Comparison of ENCODE assay signal across 1 cellular context in the genomic region with DNA sequence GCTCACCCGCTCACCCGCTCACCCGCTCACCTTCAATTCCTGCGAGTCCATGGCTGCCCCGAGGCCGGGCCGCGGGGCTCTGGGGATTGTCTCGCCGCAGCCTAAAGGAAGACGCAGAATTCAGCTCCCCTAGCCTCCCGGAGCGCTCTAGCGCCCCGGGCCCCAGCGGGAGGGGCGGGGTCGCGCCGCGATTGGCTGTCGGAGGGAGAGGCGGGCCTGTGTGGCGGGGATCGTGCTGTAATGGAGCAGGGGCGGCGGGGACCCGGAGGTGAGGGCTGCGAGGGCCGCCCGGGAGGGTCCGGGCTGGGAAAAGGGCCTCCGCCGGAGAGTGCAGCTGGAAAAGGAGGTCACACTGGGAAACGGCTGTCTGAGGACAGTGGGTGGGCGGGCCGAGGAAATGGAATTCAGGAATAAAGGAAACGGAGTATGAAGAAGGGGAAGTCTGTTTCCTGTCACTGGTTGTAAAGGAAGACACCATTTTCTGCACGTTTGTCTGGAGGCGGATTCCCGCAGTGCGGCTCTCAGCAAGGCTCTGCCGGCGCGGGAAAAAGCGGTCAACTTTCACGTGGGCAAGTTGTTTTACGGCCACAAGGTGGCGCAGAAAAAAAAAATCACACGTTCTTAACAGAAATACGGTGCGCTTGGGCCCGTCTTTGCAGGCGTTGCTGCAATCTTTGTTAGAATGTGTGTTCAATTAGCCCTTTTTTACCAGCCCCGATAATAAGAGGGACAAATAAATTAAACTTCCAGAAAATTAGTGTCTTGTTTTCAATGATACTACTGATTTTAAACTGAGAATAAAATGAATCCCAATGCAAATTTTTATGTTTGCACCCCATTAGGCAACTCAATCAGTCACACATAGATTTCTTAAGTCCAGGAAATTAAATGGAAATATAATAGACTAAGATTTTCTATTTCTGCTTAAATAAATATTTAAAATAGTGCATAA.
TF ChIP-seq lines count a peak whose summit lies in the region.

A gene (minus strand): TSS at position 122 of the 952 bp plus-strand sequence. CDS start 71 bp downstream, at position 51.

TF ChIP-seq in K562, 482 proteins besides CTCF, POLR2A, EP300 and RAD21 (continued from another document and continues in another):
- TF ChIP-seq, protein P1, sequence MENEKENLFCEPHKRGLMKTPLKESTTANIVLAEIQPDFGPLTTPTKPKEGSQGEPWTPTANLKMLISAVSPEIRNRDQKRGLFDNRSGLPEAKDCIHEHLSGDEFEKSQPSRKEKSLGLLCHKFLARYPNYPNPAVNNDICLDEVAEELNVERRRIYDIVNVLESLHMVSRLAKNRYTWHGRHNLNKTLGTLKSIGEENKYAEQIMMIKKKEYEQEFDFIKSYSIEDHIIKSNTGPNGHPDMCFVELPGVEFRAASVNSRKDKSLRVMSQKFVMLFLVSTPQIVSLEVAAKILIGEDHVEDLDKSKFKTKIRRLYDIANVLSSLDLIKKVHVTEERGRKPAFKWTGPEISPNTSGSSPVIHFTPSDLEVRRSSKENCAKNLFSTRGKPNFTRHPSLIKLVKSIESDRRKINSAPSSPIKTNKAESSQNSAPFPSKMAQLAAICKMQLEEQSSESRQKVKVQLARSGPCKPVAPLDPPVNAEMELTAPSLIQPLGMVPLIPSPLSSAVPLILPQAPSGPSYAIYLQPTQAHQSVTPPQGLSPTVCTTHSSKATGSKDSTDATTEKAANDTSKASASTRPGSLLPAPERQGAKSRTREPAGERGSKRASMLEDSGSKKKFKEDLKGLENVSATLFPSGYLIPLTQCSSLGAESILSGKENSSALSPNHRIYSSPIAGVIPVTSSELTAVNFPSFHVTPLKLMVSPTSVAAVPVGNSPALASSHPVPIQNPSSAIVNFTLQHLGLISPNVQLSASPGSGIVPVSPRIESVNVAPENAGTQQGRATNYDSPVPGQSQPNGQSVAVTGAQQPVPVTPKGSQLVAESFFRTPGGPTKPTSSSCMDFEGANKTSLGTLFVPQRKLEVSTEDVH (IDR thresholded peaks at IDR 0.05; ENCODE audit: low read depth, partially characterized antibody): peak; percentile 98
- TF ChIP-seq, protein P2, sequence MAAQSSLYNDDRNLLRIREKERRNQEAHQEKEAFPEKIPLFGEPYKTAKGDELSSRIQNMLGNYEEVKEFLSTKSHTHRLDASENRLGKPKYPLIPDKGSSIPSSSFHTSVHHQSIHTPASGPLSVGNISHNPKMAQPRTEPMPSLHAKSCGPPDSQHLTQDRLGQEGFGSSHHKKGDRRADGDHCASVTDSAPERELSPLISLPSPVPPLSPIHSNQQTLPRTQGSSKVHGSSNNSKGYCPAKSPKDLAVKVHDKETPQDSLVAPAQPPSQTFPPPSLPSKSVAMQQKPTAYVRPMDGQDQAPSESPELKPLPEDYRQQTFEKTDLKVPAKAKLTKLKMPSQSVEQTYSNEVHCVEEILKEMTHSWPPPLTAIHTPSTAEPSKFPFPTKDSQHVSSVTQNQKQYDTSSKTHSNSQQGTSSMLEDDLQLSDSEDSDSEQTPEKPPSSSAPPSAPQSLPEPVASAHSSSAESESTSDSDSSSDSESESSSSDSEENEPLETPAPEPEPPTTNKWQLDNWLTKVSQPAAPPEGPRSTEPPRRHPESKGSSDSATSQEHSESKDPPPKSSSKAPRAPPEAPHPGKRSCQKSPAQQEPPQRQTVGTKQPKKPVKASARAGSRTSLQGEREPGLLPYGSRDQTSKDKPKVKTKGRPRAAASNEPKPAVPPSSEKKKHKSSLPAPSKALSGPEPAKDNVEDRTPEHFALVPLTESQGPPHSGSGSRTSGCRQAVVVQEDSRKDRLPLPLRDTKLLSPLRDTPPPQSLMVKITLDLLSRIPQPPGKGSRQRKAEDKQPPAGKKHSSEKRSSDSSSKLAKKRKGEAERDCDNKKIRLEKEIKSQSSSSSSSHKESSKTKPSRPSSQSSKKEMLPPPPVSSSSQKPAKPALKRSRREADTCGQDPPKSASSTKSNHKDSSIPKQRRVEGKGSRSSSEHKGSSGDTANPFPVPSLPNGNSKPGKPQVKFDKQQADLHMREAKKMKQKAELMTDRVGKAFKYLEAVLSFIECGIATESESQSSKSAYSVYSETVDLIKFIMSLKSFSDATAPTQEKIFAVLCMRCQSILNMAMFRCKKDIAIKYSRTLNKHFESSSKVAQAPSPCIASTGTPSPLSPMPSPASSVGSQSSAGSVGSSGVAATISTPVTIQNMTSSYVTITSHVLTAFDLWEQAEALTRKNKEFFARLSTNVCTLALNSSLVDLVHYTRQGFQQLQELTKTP (IDR thresholded peaks at IDR 0.05; ENCODE audit: low read depth in 1 of 2, partially characterized antibody in 2 of 2): peak; percentile 63 to 83
- TF ChIP-seq ETV6 (IDR thresholded peaks at IDR 0.05; ENCODE audit: borderline replicate concordance in 1 of 2, low read depth in 2 of 2, low read length in 1 of 2) (peak in 1 of 2 experiments; percentile 60; a peak in 2 of 4 replicates), ETV6 (CRISPR knock-in tag; IDR thresholded peaks at IDR 0.05; ENCODE audit: borderline replicate concordance) (no peak; the same call in 1 of the 2 replicates), SUPT5H (IDR thresholded peaks at IDR 0.05) (peak; percentile 86), NCOA4 (IDR thresholded peaks at IDR 0.05; ENCODE audit: partially characterized antibody) (no peak), CHCHD3 (CRISPR knock-in tag; IDR thresholded peaks at IDR 0.05) (no peak), ZNF561 (CRISPR knock-in tag; conservative IDR thresholded peaks at IDR 0.05) (no peak), MYNN (IDR thresholded peaks at IDR 0.05) (0 out of 2 replicates have a peak, but pooled peaks have one; percentile 9), MYNN (CRISPR knock-in tag; IDR thresholded peaks at IDR 0.05) (no peak), MECOM (CRISPR knock-in tag; IDR thresholded peaks at IDR 0.05) (peak; percentile 39; the same call in 1 of the 2 replicates), MTA3 (IDR thresholded peaks at IDR 0.05; ENCODE audit: borderline replicate concordance) (0 out of 2 replicates have a peak, but pooled peaks have one; percentile 70), BACH1 (tag; IDR thresholded peaks at IDR 0.05) (no peak), KDM4B (IDR thresholded peaks at IDR 0.05; ENCODE audit: borderline replicate concordance in 2 of 2, low read depth in 1 of 2) (peak in 1 of 2 experiments; percentile 59; a peak in 1 of 4 replicates), LCOR (CRISPR knock-in tag; IDR thresholded peaks at IDR 0.05) (peak; percentile 92), NRF1 (conservative IDR thresholded peaks at IDR 0.05 in 1 of 2, IDR thresholded peaks at IDR 0.05 in 1 of 2) (peak; percentile 44 to 46), ZNF165 (CRISPR knock-in tag; IDR thresholded peaks at IDR 0.05; ENCODE audit: borderline replicate concordance) (no peak), CBX1 (IDR thresholded peaks at IDR 0.05; ENCODE audit: low read depth) (no peak; the same call in none of the 2 replicates), CBX2 (IDR thresholded peaks at IDR 0.05; ENCODE audit: insufficient read depth, low read length, poor library complexity, severe bottlenecking) (no peak), DIDO1 (tag; IDR thresholded peaks at IDR 0.05; ENCODE audit: low read depth) (peak; percentile 52; the same call in 1 of the 2 replicates), SP2 (IDR thresholded peaks at IDR 0.05; ENCODE audit: extremely low read depth, low read depth, low read length, poor library complexity, severe bottlenecking) (no peak), SPI1 (IDR thresholded peaks at IDR 0.05; ENCODE audit: borderline replicate concordance, low read depth, low read length) (peak; percentile 72), ZFP1 (CRISPR knock-in tag; IDR thresholded peaks at IDR 0.05) (no peak), TARDBP (IDR thresholded peaks at IDR 0.05) (no peak), POLR2H (tag; IDR thresholded peaks at IDR 0.05; ENCODE audit: low read depth) (peak; percentile 57), ZKSCAN8 (CRISPR knock-in tag; IDR thresholded peaks at IDR 0.05) (no peak), ZNF274 (IDR thresholded peaks at IDR 0.05; ENCODE audit: borderline replicate concordance, low read depth, low read length) (no peak)
- TF ChIP-seq, protein P3, sequence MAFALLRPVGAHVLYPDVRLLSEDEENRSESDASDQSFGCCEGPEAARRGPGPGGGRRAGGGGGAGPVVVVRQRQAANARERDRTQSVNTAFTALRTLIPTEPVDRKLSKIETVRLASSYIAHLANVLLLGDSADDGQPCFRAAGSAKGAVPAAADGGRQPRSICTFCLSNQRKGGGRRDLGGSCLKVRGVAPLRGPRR (CRISPR knock-in tag; IDR thresholded peaks at IDR 0.05): no peak
- TF ChIP-seq, protein P4, sequence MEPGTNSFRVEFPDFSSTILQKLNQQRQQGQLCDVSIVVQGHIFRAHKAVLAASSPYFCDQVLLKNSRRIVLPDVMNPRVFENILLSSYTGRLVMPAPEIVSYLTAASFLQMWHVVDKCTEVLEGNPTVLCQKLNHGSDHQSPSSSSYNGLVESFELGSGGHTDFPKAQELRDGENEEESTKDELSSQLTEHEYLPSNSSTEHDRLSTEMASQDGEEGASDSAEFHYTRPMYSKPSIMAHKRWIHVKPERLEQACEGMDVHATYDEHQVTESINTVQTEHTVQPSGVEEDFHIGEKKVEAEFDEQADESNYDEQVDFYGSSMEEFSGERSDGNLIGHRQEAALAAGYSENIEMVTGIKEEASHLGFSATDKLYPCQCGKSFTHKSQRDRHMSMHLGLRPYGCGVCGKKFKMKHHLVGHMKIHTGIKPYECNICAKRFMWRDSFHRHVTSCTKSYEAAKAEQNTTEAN (CRISPR knock-in tag; IDR thresholded peaks at IDR 0.05): peak; percentile 48; the same call in 1 of the 2 replicates
- TF ChIP-seq, protein P5, sequence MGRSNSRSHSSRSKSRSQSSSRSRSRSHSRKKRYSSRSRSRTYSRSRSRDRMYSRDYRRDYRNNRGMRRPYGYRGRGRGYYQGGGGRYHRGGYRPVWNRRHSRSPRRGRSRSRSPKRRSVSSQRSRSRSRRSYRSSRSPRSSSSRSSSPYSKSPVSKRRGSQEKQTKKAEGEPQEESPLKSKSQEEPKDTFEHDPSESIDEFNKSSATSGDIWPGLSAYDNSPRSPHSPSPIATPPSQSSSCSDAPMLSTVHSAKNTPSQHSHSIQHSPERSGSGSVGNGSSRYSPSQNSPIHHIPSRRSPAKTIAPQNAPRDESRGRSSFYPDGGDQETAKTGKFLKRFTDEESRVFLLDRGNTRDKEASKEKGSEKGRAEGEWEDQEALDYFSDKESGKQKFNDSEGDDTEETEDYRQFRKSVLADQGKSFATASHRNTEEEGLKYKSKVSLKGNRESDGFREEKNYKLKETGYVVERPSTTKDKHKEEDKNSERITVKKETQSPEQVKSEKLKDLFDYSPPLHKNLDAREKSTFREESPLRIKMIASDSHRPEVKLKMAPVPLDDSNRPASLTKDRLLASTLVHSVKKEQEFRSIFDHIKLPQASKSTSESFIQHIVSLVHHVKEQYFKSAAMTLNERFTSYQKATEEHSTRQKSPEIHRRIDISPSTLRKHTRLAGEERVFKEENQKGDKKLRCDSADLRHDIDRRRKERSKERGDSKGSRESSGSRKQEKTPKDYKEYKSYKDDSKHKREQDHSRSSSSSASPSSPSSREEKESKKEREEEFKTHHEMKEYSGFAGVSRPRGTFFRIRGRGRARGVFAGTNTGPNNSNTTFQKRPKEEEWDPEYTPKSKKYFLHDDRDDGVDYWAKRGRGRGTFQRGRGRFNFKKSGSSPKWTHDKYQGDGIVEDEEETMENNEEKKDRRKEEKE (IDR thresholded peaks at IDR 0.05; ENCODE audit: borderline replicate concordance in 1 of 2, control insufficient read depth in 1 of 2, low read depth in 2 of 2, low read length in 1 of 2): 0 out of 4 replicates have a peak, but pooled peaks of 1 of the 2 experiments have one; percentile 63
- TF ChIP-seq, protein P6, sequence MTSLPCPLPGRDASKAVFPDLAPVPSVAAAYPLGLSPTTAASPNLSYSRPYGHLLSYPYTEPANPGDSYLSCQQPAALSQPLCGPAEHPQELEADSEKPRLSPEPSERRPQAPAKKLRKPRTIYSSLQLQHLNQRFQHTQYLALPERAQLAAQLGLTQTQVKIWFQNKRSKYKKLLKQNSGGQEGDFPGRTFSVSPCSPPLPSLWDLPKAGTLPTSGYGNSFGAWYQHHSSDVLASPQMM (CRISPR knock-in tag; IDR thresholded peaks at IDR 0.05): no peak
- TF ChIP-seq, protein P7, sequence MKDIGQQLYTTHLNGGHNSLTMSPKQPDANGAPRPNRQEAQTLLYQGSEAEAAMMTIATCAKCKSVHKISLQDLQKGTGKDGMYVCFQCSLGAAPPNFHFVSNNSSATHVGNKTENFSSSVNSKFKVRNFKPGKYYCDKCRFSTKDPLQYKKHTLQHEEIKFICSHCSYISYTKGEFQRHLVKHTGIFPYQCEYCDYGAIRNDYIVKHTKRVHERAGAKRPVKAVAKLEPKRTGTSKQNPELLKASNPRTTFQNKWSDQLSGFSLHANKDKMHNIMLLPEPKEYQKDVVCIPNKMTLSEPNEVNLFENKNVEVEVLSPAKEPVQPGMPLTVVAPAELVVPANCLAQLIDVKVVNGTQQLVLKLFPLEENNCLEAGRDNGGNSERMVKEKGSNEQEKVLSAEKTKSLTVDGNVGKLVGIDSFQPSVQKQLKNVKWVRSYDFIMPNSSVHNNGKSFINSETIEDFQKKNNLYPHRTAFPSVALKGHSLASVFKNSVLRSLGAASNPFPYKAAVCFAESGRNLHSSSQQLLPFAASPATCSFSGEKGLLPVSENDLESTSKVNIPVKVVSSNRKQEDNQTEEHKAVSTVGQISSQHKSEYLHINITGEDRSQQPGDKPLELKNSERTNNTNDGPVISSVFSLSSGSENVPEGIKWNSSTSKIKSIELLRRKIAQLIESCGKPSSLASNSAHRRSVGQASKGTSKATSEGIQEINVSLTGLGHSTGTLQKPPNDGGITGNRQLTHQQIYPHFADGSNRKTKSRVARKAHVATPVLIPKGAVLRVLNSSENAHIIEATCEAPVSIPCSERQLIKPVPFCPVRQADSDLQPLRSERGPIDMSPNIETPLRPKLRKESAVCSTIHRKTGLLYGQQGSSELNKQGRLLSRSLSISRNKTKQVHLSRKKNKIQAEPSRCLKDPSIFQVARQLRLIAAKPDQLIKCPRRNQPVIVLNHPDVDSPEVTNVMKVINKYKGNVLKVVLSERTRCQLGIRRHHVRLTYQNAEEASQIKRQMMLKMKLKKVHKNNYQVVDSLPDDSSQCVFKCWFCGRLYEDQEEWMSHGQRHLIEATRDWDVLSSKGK (CRISPR knock-in tag; IDR thresholded peaks at IDR 0.05): no peak
- TF ChIP-seq, protein P8, sequence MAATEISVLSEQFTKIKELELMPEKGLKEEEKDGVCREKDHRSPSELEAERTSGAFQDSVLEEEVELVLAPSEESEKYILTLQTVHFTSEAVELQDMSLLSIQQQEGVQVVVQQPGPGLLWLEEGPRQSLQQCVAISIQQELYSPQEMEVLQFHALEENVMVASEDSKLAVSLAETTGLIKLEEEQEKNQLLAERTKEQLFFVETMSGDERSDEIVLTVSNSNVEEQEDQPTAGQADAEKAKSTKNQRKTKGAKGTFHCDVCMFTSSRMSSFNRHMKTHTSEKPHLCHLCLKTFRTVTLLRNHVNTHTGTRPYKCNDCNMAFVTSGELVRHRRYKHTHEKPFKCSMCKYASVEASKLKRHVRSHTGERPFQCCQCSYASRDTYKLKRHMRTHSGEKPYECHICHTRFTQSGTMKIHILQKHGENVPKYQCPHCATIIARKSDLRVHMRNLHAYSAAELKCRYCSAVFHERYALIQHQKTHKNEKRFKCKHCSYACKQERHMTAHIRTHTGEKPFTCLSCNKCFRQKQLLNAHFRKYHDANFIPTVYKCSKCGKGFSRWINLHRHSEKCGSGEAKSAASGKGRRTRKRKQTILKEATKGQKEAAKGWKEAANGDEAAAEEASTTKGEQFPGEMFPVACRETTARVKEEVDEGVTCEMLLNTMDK (IDR thresholded peaks at IDR 0.05; ENCODE audit: borderline replicate concordance, insufficient read depth, low read depth, low read length, poor library complexity, severe bottlenecking): peak; percentile 82
